Comparison of ENCODE assay signal across 9 cellular contexts in the genomic region with DNA sequence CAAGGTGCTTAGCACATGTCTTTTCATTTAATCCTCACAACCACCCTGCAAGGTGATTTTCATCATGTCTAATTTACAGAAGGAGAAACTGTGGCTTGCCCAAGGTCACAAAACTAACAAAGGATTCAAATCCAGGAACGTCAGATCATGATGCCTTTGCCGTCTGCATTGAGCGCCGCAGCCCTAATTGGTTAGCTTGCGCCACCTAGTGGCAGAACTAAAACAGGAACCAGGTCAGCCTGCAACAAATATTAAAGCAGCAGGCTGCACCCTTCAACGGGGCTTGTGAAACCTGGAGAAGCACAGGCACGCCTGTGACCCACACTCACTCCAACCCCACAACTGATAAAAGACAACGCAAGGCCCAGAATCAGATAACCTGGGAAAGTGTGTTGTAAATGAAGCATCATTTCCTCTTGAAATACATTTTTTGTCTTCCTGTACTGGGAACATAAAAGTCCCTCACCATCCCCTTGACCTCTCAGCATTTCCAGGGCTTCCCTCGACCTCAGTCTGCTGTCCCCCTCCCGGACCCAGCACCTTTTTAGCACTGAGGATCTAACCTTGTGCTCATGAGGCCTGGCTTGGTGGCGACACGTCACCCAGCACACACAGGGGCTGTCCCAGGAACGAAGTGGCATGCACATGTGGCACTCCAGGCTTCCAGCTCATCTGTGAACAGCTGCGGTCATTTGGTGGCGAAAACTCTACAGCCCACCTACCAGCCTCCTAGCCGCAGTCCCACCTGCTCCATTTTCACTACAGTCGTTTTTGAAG. TPM values are rescaled to one million over a fixed set of nuclear protein-coding genes. Genes with fewer than 3 reads are reported as not detected.
DNase-seq lines count a peak whose midpoint lies in the region; ATAC-seq lines count a peak whose summit lies in the region.
"Had no signal": no experiment of that assay in that cellular context is flagged by ENCODE, and none has a peak within 500 bp of the region (broad histone marks: within the 10 kb centered on the region; RNA-seq: fewer than 3 reads in every experiment).

No MANE protein-coding gene starts in this region.

- no peaks in the 10 kb centered on the region for H3K27me3 Mint-ChIP-seq in CD8-positive, alpha-beta memory T cell
- H3K27me3 Mint-ChIP-seq: activated naive CD8-positive, alpha-beta T cell had no signal

- peak; percentile 64 to 83 (median 67) for DNase-seq in CD8-positive, alpha-beta memory T cell
- DNase-seq in NCI-H748 (lab: John Stamatoyannopoulos, UW; ENCODE audit: unreplicated experiment) (peak; percentile 76), mesenchymal stem cell (peak; percentile 82)
- peak; percentile 71 to 82 for DNase-seq in activated CD4-positive, alpha-beta T cell treated with anti-CD3 and anti-CD28 coated beads, Interleukin-2, amount 50 U/mL, for 48 hours
- peak; percentile 69 for DNase-seq in effector CD4-positive, alpha-beta T cell
- peak; percentile 42 for DNase-seq in stimulated activated CD8-positive, alpha-beta memory T cell treated with anti-CD3 and anti-CD28 coated beads, Interleukin-15, amount 100 ng/mL, for 24 hours (ENCODE audit: low read depth)

- no peaks in the 10 kb centered on the region for H3K27me3 ChIP-seq in CD8-positive, alpha-beta memory T cell (ENCODE audit: insufficient read depth, low read length, poor library complexity, severe bottlenecking)
- no peaks in the 10 kb centered on the region for H3K27me3 ChIP-seq in mesenchymal stem cell (ENCODE audit: control insufficient read depth in 1 of 2, insufficient read depth in 1 of 2, low read length in 2 of 2)

- H3K4me2 ChIP-seq in mesenchymal stem cell (ENCODE audit: low read length, poor library complexity, severe bottlenecking): no peak overlapping the region

- no peaks in the 10 kb centered on the region for H3K9me3 ChIP-seq in CD8-positive, alpha-beta memory T cell (ENCODE audit: low read length)
- H3K9me3 ChIP-seq in mesenchymal stem cell (ENCODE audit: control insufficient read depth, low read length): no peaks in the 10 kb centered on the region

- no peak overlapping the region for H3K23ac ChIP-seq in mesenchymal stem cell (ENCODE audit: low read length in 2 of 2)

- peak overlapping the region; percentile 66 for H3K9ac ChIP-seq in mesenchymal stem cell (ENCODE audit: low read length)

- no peaks in the 10 kb centered on the region for H3K4me1 ChIP-seq in CD8-positive, alpha-beta memory T cell (ENCODE audit: insufficient read depth, low read length)
- peaks cover 3% of the 10 kb centered on the region for H3K4me1 ChIP-seq in mesenchymal stem cell (ENCODE audit: control insufficient read depth, insufficient read depth, low read depth, low read length)

- H3K4me3 Mint-ChIP-seq in CD8-positive, alpha-beta memory T cell: peak overlapping the region in 2 of 7 donors; percentile 30 to 84
- H3K4me3 Mint-ChIP-seq: activated naive CD8-positive, alpha-beta T cell had no signal

- H3K36me3 ChIP-seq in CD8-positive, alpha-beta memory T cell (ENCODE audit: insufficient read depth, low read length): no peaks in the 10 kb centered on the region
- no peaks in the 10 kb centered on the region for H3K36me3 ChIP-seq in mesenchymal stem cell (ENCODE audit: control insufficient read depth in 1 of 2, insufficient read depth in 2 of 2, low read depth in 1 of 2, low read length in 2 of 2)

- CTCF ChIA-PET in CD8-positive, alpha-beta memory T cell (lab: Charles Lee): interaction anchor here (0.7 to 2.0 kb wide), 6 partner anchors 11 to 431 kb away, joined by 3 to 8 read pairs (median 4); partner anchors contain the start of genes DPH3 and OXNAD1

- no peaks in the 10 kb centered on the region for H3K36me3 Mint-ChIP-seq in CD8-positive, alpha-beta memory T cell
- H3K36me3 Mint-ChIP-seq: activated naive CD8-positive, alpha-beta T cell had no signal

- H2AFZ ChIP-seq in mesenchymal stem cell (ENCODE audit: low read depth, low read length): peak overlapping the region; percentile 44

- H3K4me1 Mint-ChIP-seq in CD8-positive, alpha-beta memory T cell: peaks cover 6 to 11% (median 9%) of the 10 kb centered on the region in 3 donors

- peak overlapping the region; percentile 86 for H4K8ac ChIP-seq in mesenchymal stem cell (ENCODE audit: low read length)

- H2BK15ac ChIP-seq in mesenchymal stem cell (ENCODE audit: low read depth, poor library complexity, severe bottlenecking): no peak overlapping the region

- no peaks in the 10 kb centered on the region for H3K9me3 Mint-ChIP-seq in CD8-positive, alpha-beta memory T cell

- H2AK5ac ChIP-seq in mesenchymal stem cell (ENCODE audit: low read length, severe bottlenecking): peak overlapping the region; percentile 15

- H3K27ac ChIP-seq in CD8-positive, alpha-beta memory T cell (ENCODE audit: low read depth, low read length): no peak overlapping the region
- H3K27ac ChIP-seq in mesenchymal stem cell (ENCODE audit: low read length, poor library complexity, severe bottlenecking): no peak overlapping the region

- no peak overlapping the region for H3K4me3 ChIP-seq in CD8-positive, alpha-beta memory T cell (ENCODE audit: low read length)
- H3K4me3 ChIP-seq in mesenchymal stem cell (ENCODE audit: insufficient read depth in 1 of 2, low read depth in 1 of 2, low read length in 2 of 2): no peak overlapping the region

- H2BK120ac ChIP-seq in mesenchymal stem cell (ENCODE audit: low read depth, low read length): no peak overlapping the region

- POLR2A ChIA-PET in CD8-positive, alpha-beta memory T cell (lab: Charles Lee): no interaction called here

- peak overlapping the region in 1 of 2 experiments; percentile 26 for H3K14ac ChIP-seq in mesenchymal stem cell (ENCODE audit: low read length in 2 of 2)

- H2BK12ac ChIP-seq in mesenchymal stem cell (ENCODE audit: low read length in 2 of 2): peak overlapping the region; percentile 79 to 95

- H2BK5ac ChIP-seq in mesenchymal stem cell (ENCODE audit: low read depth, low read length, poor library complexity, severe bottlenecking): no peak overlapping the region

- peak overlapping the region in 1 of 2 experiments; percentile 15 for H3K4ac ChIP-seq in mesenchymal stem cell (ENCODE audit: low read depth in 1 of 2, low read length in 2 of 2)

- H3K79me1 ChIP-seq in mesenchymal stem cell (replicated peaks; ENCODE audit: low read length, poor library complexity, severe bottlenecking): no peaks in the 10 kb centered on the region

- ATAC-seq in GM19397 (IDR thresholded peaks at IDR 0.05; ENCODE audit: unreplicated experiment) (peak; percentile 60), HG03460 (IDR thresholded peaks at IDR 0.05; ENCODE audit: unreplicated experiment) (peak; percentile 70)

- peak overlapping the region in 1 of 2 experiments; percentile 25 for H3K18ac ChIP-seq in mesenchymal stem cell (ENCODE audit: low read depth in 1 of 2, low read length in 2 of 2)

- H3K27ac Mint-ChIP-seq in CD8-positive, alpha-beta memory T cell: peak overlapping the region in 1 of 8 donors; percentile 18
- H3K27ac Mint-ChIP-seq: activated naive CD8-positive, alpha-beta T cell had no signal

- WGBS in mesenchymal stem cell: 45% methylated on average over 14 of the region's 17 CpGs

- peak overlapping the region; percentile 62 for H4K91ac ChIP-seq in mesenchymal stem cell (ENCODE audit: low read length)

RNA-seq across cellular contexts. Expression of gene DPH3, which starts 17.3 kb away (rescaled TPM):
- total RNA-seq in CD8-positive, alpha-beta memory T cell: 10 to 100 TPM; 31.7 to 32.8 TPM
- 29.9 TPM for polyA plus RNA-seq in CD8-positive, alpha-beta memory T cell
- polyA plus RNA-seq in mesenchymal stem cell (2013, experiment 1 of 2): 38.5 TPM
- polyA plus RNA-seq in mesenchymal stem cell (2013, experiment 2 of 2): 40.8 TPM

RNA-seq across cellular contexts. Expression of gene OXNAD1, which starts 17.5 kb away (rescaled TPM):
- 10 to 100 TPM; 28.6 to 30.1 TPM for total RNA-seq in CD8-positive, alpha-beta memory T cell
- polyA plus RNA-seq in CD8-positive, alpha-beta memory T cell: 64.2 TPM
- 4.5 TPM for polyA plus RNA-seq in mesenchymal stem cell (2013, experiment 1 of 2)
- polyA plus RNA-seq in mesenchymal stem cell (2013, experiment 2 of 2): 3.8 TPM
